ENCODE assay signal across 8 cellular contexts in the genomic region with DNA sequence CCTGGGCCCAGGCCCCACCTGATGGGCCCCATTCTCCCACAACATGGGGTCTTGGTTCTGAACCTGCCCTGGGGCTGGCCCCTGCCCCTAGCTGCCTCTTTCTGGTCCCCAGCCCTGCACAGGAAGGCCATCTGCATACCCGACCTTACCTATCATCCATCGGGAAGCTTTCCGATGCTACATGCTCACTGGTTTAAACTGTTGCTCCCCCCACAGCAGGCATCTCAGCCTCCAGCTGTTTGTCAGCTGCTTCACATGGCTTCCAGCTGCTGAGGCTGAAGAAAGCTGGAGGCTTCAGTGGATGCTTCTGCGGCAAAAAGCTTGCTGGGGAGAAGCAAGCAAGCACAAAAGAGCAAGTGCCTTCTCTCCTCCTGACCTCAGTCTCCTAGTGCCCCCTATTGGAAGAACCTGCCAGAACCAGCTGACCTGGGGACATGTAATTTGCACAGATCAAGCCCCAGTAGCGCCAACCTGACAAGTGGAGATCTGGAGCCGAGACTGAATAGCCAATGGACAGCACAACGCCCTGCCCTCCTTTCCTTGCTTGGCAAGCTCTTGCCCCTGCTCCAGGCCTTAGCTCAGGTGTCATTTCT. TPM values are rescaled to one million over a fixed set of nuclear protein-coding genes. Genes with fewer than 3 reads are reported as not detected.
DNase-seq lines count a peak whose midpoint lies in the region; ATAC-seq lines count a peak whose summit lies in the region.

No MANE protein-coding gene starts in this region.

- H3K4me3 Mint-ChIP-seq in activated T-helper 2 cell treated with anti-CD3 and anti-CD28 coated beads, Interferon-gamma antibody, Interleukin-2, Interleukin-4, amounts not matched to agents 10 μg/mL and 5 μg/mL and 100 μg/mL, durations not matched to agents 14 hours and 24 hours and 36 hours (ENCODE audit: low read depth) = no peak overlapping the region

- no peak overlapping the region for H3K4me2 ChIP-seq in neuronal stem cell (ENCODE audit: insufficient read depth, low read length, poor library complexity, severe bottlenecking)

- no peak overlapping the region for H3K27ac ChIP-seq in neuronal stem cell (replicated peaks; ENCODE audit: low read length)

- H3K23ac ChIP-seq in neuronal stem cell (ENCODE audit: low read depth, low read length, poor library complexity) = peak overlapping the region; percentile 3

- peaks cover 10% of the 10 kb centered on the region for H3K27me3 Mint-ChIP-seq in activated T-helper 2 cell treated with anti-CD3 and anti-CD28 coated beads, Interferon-gamma antibody, Interleukin-2, Interleukin-4, amounts not matched to agents 10 μg/mL and 5 μg/mL and 100 μg/mL, durations not matched to agents 14 hours and 24 hours and 36 hours (ENCODE audit: low read depth)

- no peak overlapping the region for H4K8ac ChIP-seq in neuronal stem cell (ENCODE audit: low read depth, low read length)

- H3K4me1 Mint-ChIP-seq in activated T-helper 2 cell treated with anti-CD3 and anti-CD28 coated beads, Interferon-gamma antibody, Interleukin-2, Interleukin-4, amounts not matched to agents 10 μg/mL and 5 μg/mL and 100 μg/mL, durations not matched to agents 14 hours and 24 hours and 36 hours (ENCODE audit: low read depth) = peaks cover 15% of the 10 kb centered on the region

- H3K36me3 ChIP-seq in MG63 (no peaks in the 10 kb centered on the region), neuronal stem cell (replicated peaks in 1 of 2; ENCODE audit: control insufficient read depth in 2 of 2, insufficient read depth in 2 of 2, low read length in 2 of 2) (no peaks in the 10 kb centered on the region)

- no peak overlapping the region for H2BK5ac ChIP-seq in neuronal stem cell (ENCODE audit: low read length)

- peak; percentile 27 for DNase-seq in Daoy (ENCODE audit: low read depth)
- DNase-seq in MG63 = peak; percentile 36
- DNase-seq in dermis blood vessel endothelial cell = peak; percentile 24
- DNase-seq in neuronal stem cell (ENCODE audit: low spot score) = no peak
- DNase-seq in activated T-helper 2 cell treated with anti-CD3 and anti-CD28 coated beads, Interferon-gamma antibody, Interleukin-2, Interleukin-4, amounts not matched to agents 10 μg/mL and 5 μg/mL and 100 μg/mL, durations not matched to agents 14 hours and 24 hours and 36 hours (ENCODE audit: low spot score) = no peak
- no peak for DNase-seq in NK-92 treated with Interleukin-12 subunit alpha and Interleukin-12 subunit beta, amount 100 ng/mL, for 24 hours (lab: John Stamatoyannopoulos, UW)
- DNase-seq in NCI-H1436 (lab: John Stamatoyannopoulos, UW) = no peak

- intact Hi-C loops in activated T-helper 2 cell treated with anti-CD3 and anti-CD28 coated beads, Interferon-gamma antibody, Interleukin-2, Interleukin-4, amounts not matched to agents 10 μg/mL and 5 μg/mL and 100 μg/mL, durations not matched to agents 14 hours and 24 hours and 36 hours (cut with micrococcal nuclease) = loop anchor here (5.0 kb wide), 1 partner anchor 180 kb away; no protein-coding TSS in a partner anchor

- no peak overlapping the region for H3K18ac ChIP-seq in neuronal stem cell (ENCODE audit: low read length)

- no peak overlapping the region for H3K4ac ChIP-seq in neuronal stem cell (ENCODE audit: low read length)

- no peaks in the 10 kb centered on the region for H3K36me3 Mint-ChIP-seq in activated T-helper 2 cell treated with anti-CD3 and anti-CD28 coated beads, Interferon-gamma antibody, Interleukin-2, Interleukin-4, amounts not matched to agents 10 μg/mL and 5 μg/mL and 100 μg/mL, durations not matched to agents 14 hours and 24 hours and 36 hours (ENCODE audit: low read depth)

- H3K14ac ChIP-seq in neuronal stem cell (ENCODE audit: low read length) = no peak overlapping the region

- no peak overlapping the region for H2BK15ac ChIP-seq in neuronal stem cell (ENCODE audit: low read length)

- H3K9ac ChIP-seq in neuronal stem cell (ENCODE audit: low read depth, low read length, poor library complexity) = no peak overlapping the region

- no peak overlapping the region for H2BK120ac ChIP-seq in neuronal stem cell (ENCODE audit: low read depth, low read length)

- no peak for ATAC-seq in GM18858 (IDR thresholded peaks at IDR 0.05; ENCODE audit: unreplicated experiment)

- no CpG with 5 or more reads among the region's 7 CpGs for WGBS in neuronal stem cell (ENCODE audit: extremely low coverage in 2 of 2, insufficient read length in 2 of 2, insufficient replicate concordance in 1 of 2), 2 donors

- no peak overlapping the region for H3K4me3 ChIP-seq in MG63
- no peak overlapping the region for H3K4me3 ChIP-seq in neuronal stem cell (ENCODE audit: low read length in 2 of 2)

- H2AK5ac ChIP-seq in neuronal stem cell (ENCODE audit: low read depth, low read length) = no peak overlapping the region

- H3K27me3 ChIP-seq in MG63 (no peaks in the 10 kb centered on the region), neuronal stem cell (ENCODE audit: control insufficient read depth in 3 of 3, insufficient read depth in 3 of 3, low read depth in 1 of 3, low read length in 3 of 3) (peaks cover 0 to 23% (median 0%) of the 10 kb centered on the region in 3 experiments)

- no peak overlapping the region for H4K91ac ChIP-seq in neuronal stem cell (ENCODE audit: low read depth, low read length, poor library complexity)

- no peak overlapping the region for H3K27ac Mint-ChIP-seq in activated T-helper 2 cell treated with anti-CD3 and anti-CD28 coated beads, Interferon-gamma antibody, Interleukin-2, Interleukin-4, amounts not matched to agents 10 μg/mL and 5 μg/mL and 100 μg/mL, durations not matched to agents 14 hours and 24 hours and 36 hours

- no peaks in the 10 kb centered on the region for H3K9me3 Mint-ChIP-seq in activated T-helper 2 cell treated with anti-CD3 and anti-CD28 coated beads, Interferon-gamma antibody, Interleukin-2, Interleukin-4, amounts not matched to agents 10 μg/mL and 5 μg/mL and 100 μg/mL, durations not matched to agents 14 hours and 24 hours and 36 hours

- H3K79me1 ChIP-seq in neuronal stem cell (ENCODE audit: low read depth, low read length) = no peaks in the 10 kb centered on the region

- H3K9me3 ChIP-seq in MG63 (no peaks in the 10 kb centered on the region), neuronal stem cell (replicated peaks in 1 of 2; ENCODE audit: control insufficient read depth in 2 of 2, insufficient read depth in 1 of 2, low read depth in 1 of 2, low read length in 2 of 2) (no peaks in the 10 kb centered on the region)

- no peak overlapping the region for H2BK12ac ChIP-seq in neuronal stem cell (ENCODE audit: low read length)

- H3K4me1 ChIP-seq in neuronal stem cell (ENCODE audit: control insufficient read depth in 2 of 2, insufficient read depth in 1 of 2, low read depth in 1 of 2, low read length in 2 of 2) = peaks cover 4 to 5% of the 10 kb centered on the region in 2 donors

- H2AFZ ChIP-seq in neuronal stem cell (ENCODE audit: low read length) = peak overlapping the region; percentile 35

RNA-seq across cellular contexts. Expression of gene RHOB, which starts 24.1 kb away (rescaled TPM):
- 115 and 121 TPM in 2 replicates for total RNA-seq in Daoy (2014; rRNA removed; shearing (Covaris generic))
- 65.2 and 65.4 TPM in 2 replicates for total RNA-seq in MG63 (2014; rRNA removed; shearing (Covaris generic); ENCODE audit: low replicate concordance)
- 991 and 2,158 TPM in 2 replicates for total RNA-seq in dermis blood vessel endothelial cell
- polyA plus RNA-seq in neuronal stem cell (2013, experiment 1 of 2) = 20.4 TPM
- 19.9 TPM for polyA plus RNA-seq in neuronal stem cell (2013, experiment 2 of 2)
- 119 and 123 TPM in 2 replicates for total RNA-seq in activated T-helper 2 cell treated with anti-CD3 and anti-CD28 coated beads, Interferon-gamma antibody, Interleukin-2, Interleukin-4, amounts not matched to agents 10 μg/mL and 5 μg/mL and 100 μg/mL, durations not matched to agents 14 hours and 24 hours and 36 hours

Comparison
In these comparisons a context has a peak if more than half of its experiments do, and no peak if none do; other contexts are left out.
1. DNase-seq: peak in Daoy (single experiment), MG63 (single experiment) and dermis blood vessel endothelial cell (single experiment); none in neuronal stem cell (single experiment), activated T-helper 2 cell treated with anti-CD3 and anti-CD28 coated beads, Interferon-gamma antibody, Interleukin-2, Interleukin-4, amounts not matched to agents 10 μg/mL and 5 μg/mL and 100 μg/mL, durations not matched to agents 14 hours and 24 hours and 36 hours (single experiment), NK-92 treated with Interleukin-12 subunit alpha and Interleukin-12 subunit beta, amount 100 ng/mL, for 24 hours (single experiment) and NCI-H1436 (single experiment).